17 cellular contexts compared by ENCODE assay signal in genomic region chr1:48405400-48405799, GRCh38.
"Had no signal": no experiment of that assay in that cellular context is flagged by ENCODE, and none has a peak within 500 bp of the region (broad histone marks: within the 10 kb centered on the region; RNA-seq: fewer than 3 reads in every experiment).

No MANE protein-coding gene starts in this region.

- H3K27ac Mint-ChIP-seq: activated CD4-positive, alpha-beta memory T cell treated with anti-CD3 and anti-CD28 coated beads for 36 hours; activated naive CD8-positive, alpha-beta T cell treated with anti-CD3 and anti-CD28 coated beads, Interleukin-2, amount 10 ng/mL, durations not matched to agents 7 days and 5 days; immature natural killer cell; stimulated activated memory B cell treated with anti-CD40 and anti-IgM and Interleukin-4, amounts not matched to agents 10 μg/mL and 1 μg/mL and 100 μg/mL, for 72 hours; T-cell; type B pancreatic cell had no signal

- H3K4me3 ChIP-seq: ascending aorta, coronary artery had no signal

- H3K4me1 ChIP-seq: ascending aorta had no signal

- DNase-seq: activated CD4-positive, alpha-beta memory T cell treated with anti-CD3 and anti-CD28 coated beads for 36 hours; activated gamma-delta T cell treated with Interleukin-2 at 50 U/mL for 16 hours; activated naive CD8-positive, alpha-beta T cell treated with anti-CD3 and anti-CD28 coated beads, Interleukin-2, amount 10 ng/mL, durations not matched to agents 7 days and 5 days; activated T-cell treated with anti-CD3 and anti-CD28 coated beads, Interleukin-2, amount 50 U/mL, for 48 hours; central memory CD4-positive, alpha-beta T cell; effector CD4-positive, alpha-beta T cell; immature natural killer cell; left colon; mammary epithelial cell; stimulated activated CD4-positive, alpha-beta T cell treated with anti-CD3 and anti-CD28 coated beads, Interleukin-1b, Interleukin-23, amount 100 ng/mL, for 48 hours; T-cell; T1000 had no signal

- ATAC-seq: left colon; stimulated activated memory B cell treated with anti-CD40 and anti-IgM and Interleukin-4, amounts not matched to agents 10 μg/mL and 1 μg/mL and 100 μg/mL, for 72 hours; T-cell had no signal

- H3K27ac ChIP-seq: ascending aorta, coronary artery, VCaP had no signal

- H3K9me3 ChIP-seq: ascending aorta had no signal

- H3K27me3 Mint-ChIP-seq: activated CD4-positive, alpha-beta memory T cell treated with anti-CD3 and anti-CD28 coated beads for 36 hours; stimulated activated memory B cell treated with anti-CD40 and anti-IgM and Interleukin-4, amounts not matched to agents 10 μg/mL and 1 μg/mL and 100 μg/mL, for 72 hours; T-cell; type B pancreatic cell had no signal

- H3K4me1 Mint-ChIP-seq: activated naive CD8-positive, alpha-beta T cell treated with anti-CD3 and anti-CD28 coated beads, Interleukin-2, amount 10 ng/mL, durations not matched to agents 7 days and 5 days; immature natural killer cell; stimulated activated memory B cell treated with anti-CD40 and anti-IgM and Interleukin-4, amounts not matched to agents 10 μg/mL and 1 μg/mL and 100 μg/mL, for 72 hours; T-cell had no signal

- H3K27me3 ChIP-seq: ascending aorta had no signal

- H3K9me3 Mint-ChIP-seq: activated CD4-positive, alpha-beta memory T cell treated with anti-CD3 and anti-CD28 coated beads for 36 hours; immature natural killer cell; stimulated activated memory B cell treated with anti-CD40 and anti-IgM and Interleukin-4, amounts not matched to agents 10 μg/mL and 1 μg/mL and 100 μg/mL, for 72 hours; T-cell had no signal

- H3K4me3 Mint-ChIP-seq: activated CD4-positive, alpha-beta memory T cell treated with anti-CD3 and anti-CD28 coated beads for 36 hours; activated naive CD8-positive, alpha-beta T cell treated with anti-CD3 and anti-CD28 coated beads, Interleukin-2, amount 10 ng/mL, durations not matched to agents 7 days and 5 days; immature natural killer cell; stimulated activated memory B cell treated with anti-CD40 and anti-IgM and Interleukin-4, amounts not matched to agents 10 μg/mL and 1 μg/mL and 100 μg/mL, for 72 hours; T-cell; type B pancreatic cell had no signal

- H3K36me3 Mint-ChIP-seq: activated CD4-positive, alpha-beta memory T cell treated with anti-CD3 and anti-CD28 coated beads for 36 hours; activated naive CD8-positive, alpha-beta T cell treated with anti-CD3 and anti-CD28 coated beads, Interleukin-2, amount 10 ng/mL, durations not matched to agents 7 days and 5 days had no signal
